In genomic region chr1:54406339-54407181, GRCh38 we compare ENCODE assay signal across 1 cellular context.
TF ChIP-seq lines count a peak whose summit lies in the region.

SSBP3 (minus strand) TSS chr1:54406394.

TF ChIP-seq in K562, 482 proteins besides CTCF, POLR2A, EP300 and RAD21 (continued from another document and continues in another):
- TF ChIP-seq RNF219 (CRISPR knock-in tag; IDR thresholded peaks at IDR 0.05) = no peak
- no peak for TF ChIP-seq SRSF3 (IDR thresholded peaks at IDR 0.05; ENCODE audit: insufficient read depth, low read length)
- TF ChIP-seq ARID1B (IDR thresholded peaks at IDR 0.05) = peak; percentile 43
- no peak for TF ChIP-seq EWSR1 (IDR thresholded peaks at IDR 0.05; ENCODE audit: borderline replicate concordance, low read depth, partially characterized antibody)
- TF ChIP-seq ZNF644 (tag; IDR thresholded peaks at IDR 0.05; ENCODE audit: low read depth) = no peak
- TF ChIP-seq, protein P1, sequence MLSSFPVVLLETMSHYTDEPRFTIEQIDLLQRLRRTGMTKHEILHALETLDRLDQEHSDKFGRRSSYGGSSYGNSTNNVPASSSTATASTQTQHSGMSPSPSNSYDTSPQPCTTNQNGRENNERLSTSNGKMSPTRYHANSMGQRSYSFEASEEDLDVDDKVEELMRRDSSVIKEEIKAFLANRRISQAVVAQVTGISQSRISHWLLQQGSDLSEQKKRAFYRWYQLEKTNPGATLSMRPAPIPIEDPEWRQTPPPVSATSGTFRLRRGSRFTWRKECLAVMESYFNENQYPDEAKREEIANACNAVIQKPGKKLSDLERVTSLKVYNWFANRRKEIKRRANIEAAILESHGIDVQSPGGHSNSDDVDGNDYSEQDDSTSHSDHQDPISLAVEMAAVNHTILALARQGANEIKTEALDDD (IDR thresholded peaks at IDR 0.05) = no peak
- TF ChIP-seq KAT7 (CRISPR knock-in tag; IDR thresholded peaks at IDR 0.05; ENCODE audit: borderline replicate concordance) = no peak
- no peak for TF ChIP-seq DLX4 (CRISPR knock-in tag; IDR thresholded peaks at IDR 0.05)
- no peak for TF ChIP-seq SREBF2 (CRISPR knock-in tag; IDR thresholded peaks at IDR 0.05)
- peak; percentile 51; the same call in 1 of the 2 replicates for TF ChIP-seq ZNF24 (IDR thresholded peaks at IDR 0.05)
- TF ChIP-seq BMI1 (IDR thresholded peaks at IDR 0.05; ENCODE audit: low read length) = no peak
- no peak for TF ChIP-seq TAF15 (IDR thresholded peaks at IDR 0.05; ENCODE audit: low read depth, low read length)
- no peak for TF ChIP-seq ZC3H4 (CRISPR knock-in tag; IDR thresholded peaks at IDR 0.05; ENCODE audit: borderline replicate concordance)
- TF ChIP-seq, protein P2, sequence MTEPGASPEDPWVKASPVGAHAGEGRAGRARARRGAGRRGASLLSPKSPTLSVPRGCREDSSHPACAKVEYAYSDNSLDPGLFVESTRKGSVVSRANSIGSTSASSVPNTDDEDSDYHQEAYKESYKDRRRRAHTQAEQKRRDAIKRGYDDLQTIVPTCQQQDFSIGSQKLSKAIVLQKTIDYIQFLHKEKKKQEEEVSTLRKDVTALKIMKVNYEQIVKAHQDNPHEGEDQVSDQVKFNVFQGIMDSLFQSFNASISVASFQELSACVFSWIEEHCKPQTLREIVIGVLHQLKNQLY (CRISPR knock-in tag; conservative IDR thresholded peaks at IDR 0.05) = no peak
- TF ChIP-seq ZNF507 (tag; conservative IDR thresholded peaks at IDR 0.05) = no peak
- TF ChIP-seq ZNF766 (CRISPR knock-in tag; conservative IDR thresholded peaks at IDR 0.05) = no peak
- no peak for TF ChIP-seq E4F1 (CRISPR knock-in tag; IDR thresholded peaks at IDR 0.05; ENCODE audit: borderline replicate concordance)
- TF ChIP-seq ZC3H8 (IDR thresholded peaks at IDR 0.05) = no peak
- no peak for TF ChIP-seq ELF2 (CRISPR knock-in tag; IDR thresholded peaks at IDR 0.05)
- TF ChIP-seq TSHZ1 (CRISPR knock-in tag; IDR thresholded peaks at IDR 0.05) = no peak
- TF ChIP-seq, protein P3, sequence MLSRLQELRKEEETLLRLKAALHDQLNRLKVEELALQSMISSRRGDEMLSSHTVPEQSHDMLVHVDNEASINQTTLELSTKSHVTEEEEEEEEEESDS (CRISPR knock-in tag; IDR thresholded peaks at IDR 0.05) = no peak
- TF ChIP-seq HMGN3 (IDR thresholded peaks at IDR 0.05; ENCODE audit: borderline replicate concordance, extremely low read depth, insufficient read length, low read depth, low read length) = peak; percentile 62
- no peak for TF ChIP-seq KLF10 (CRISPR knock-in tag; IDR thresholded peaks at IDR 0.05)
- TF ChIP-seq CCNT2 (IDR thresholded peaks at IDR 0.05; ENCODE audit: borderline replicate concordance, extremely low read depth, insufficient read length, low read depth, low read length) = peak; percentile 87
- TF ChIP-seq MTA2 (IDR thresholded peaks at IDR 0.05; ENCODE audit: low read depth) = 0 out of 2 replicates have a peak, but pooled peaks have one; percentile 23
- no peak for TF ChIP-seq ZKSCAN8 (CRISPR knock-in tag; IDR thresholded peaks at IDR 0.05)
- TF ChIP-seq RBM22 (IDR thresholded peaks at IDR 0.05; ENCODE audit: low read depth, low read length, poor library complexity, severe bottlenecking) = no peak
- no peak for TF ChIP-seq GTF2F1 (IDR thresholded peaks at IDR 0.05; ENCODE audit: low read depth, low read length)
- TF ChIP-seq ETV1 (tag; conservative IDR thresholded peaks at IDR 0.05; ENCODE audit: low read depth) = no peak
- TF ChIP-seq HDGF (IDR thresholded peaks at IDR 0.05) = no peak
- TF ChIP-seq SREBF1 (IDR thresholded peaks at IDR 0.05; ENCODE audit: borderline replicate concordance, low read depth, low read length) = no peak
- TF ChIP-seq ZBED1 (IDR thresholded peaks at IDR 0.05) = no peak
- TF ChIP-seq ZNF830 (CRISPR knock-in tag; IDR thresholded peaks at IDR 0.05) = 0 out of 2 replicates have a peak, but pooled peaks have one; percentile 65
- TF ChIP-seq, protein P4, sequence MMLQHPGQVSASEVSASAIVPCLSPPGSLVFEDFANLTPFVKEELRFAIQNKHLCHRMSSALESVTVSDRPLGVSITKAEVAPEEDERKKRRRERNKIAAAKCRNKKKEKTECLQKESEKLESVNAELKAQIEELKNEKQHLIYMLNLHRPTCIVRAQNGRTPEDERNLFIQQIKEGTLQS (IDR thresholded peaks at IDR 0.05) = no peak
- TF ChIP-seq, protein P4 (CRISPR knock-in tag; conservative IDR thresholded peaks at IDR 0.05) = no peak
- 0 out of 2 replicates have a peak, but pooled peaks have one; percentile 70 for TF ChIP-seq HIVEP1 (CRISPR knock-in tag; IDR thresholded peaks at IDR 0.05)
- no peak for TF ChIP-seq FOXJ2 (tag; IDR thresholded peaks at IDR 0.05)
- peak; percentile 85 for TF ChIP-seq ZBTB17 (CRISPR knock-in tag; IDR thresholded peaks at IDR 0.05)
- no peak for TF ChIP-seq TAF7 (tag; IDR thresholded peaks at IDR 0.05)
- no peak for TF ChIP-seq C11orf30 (IDR thresholded peaks at IDR 0.05; ENCODE audit: low read depth)
- peak; percentile 36 for TF ChIP-seq HNRNPLL (IDR thresholded peaks at IDR 0.05; ENCODE audit: low read depth, low read length, poor library complexity, severe bottlenecking)
- no peak for TF ChIP-seq DIDO1 (tag; IDR thresholded peaks at IDR 0.05; ENCODE audit: low read depth)
- no peak for TF ChIP-seq ZNF512 (tag; IDR thresholded peaks at IDR 0.05)
- no peak for TF ChIP-seq ZNF699 (CRISPR knock-in tag; IDR thresholded peaks at IDR 0.05; ENCODE audit: insufficient replicate concordance)
- TF ChIP-seq HLTF (IDR thresholded peaks at IDR 0.05) = no peak
- TF ChIP-seq, protein P5, sequence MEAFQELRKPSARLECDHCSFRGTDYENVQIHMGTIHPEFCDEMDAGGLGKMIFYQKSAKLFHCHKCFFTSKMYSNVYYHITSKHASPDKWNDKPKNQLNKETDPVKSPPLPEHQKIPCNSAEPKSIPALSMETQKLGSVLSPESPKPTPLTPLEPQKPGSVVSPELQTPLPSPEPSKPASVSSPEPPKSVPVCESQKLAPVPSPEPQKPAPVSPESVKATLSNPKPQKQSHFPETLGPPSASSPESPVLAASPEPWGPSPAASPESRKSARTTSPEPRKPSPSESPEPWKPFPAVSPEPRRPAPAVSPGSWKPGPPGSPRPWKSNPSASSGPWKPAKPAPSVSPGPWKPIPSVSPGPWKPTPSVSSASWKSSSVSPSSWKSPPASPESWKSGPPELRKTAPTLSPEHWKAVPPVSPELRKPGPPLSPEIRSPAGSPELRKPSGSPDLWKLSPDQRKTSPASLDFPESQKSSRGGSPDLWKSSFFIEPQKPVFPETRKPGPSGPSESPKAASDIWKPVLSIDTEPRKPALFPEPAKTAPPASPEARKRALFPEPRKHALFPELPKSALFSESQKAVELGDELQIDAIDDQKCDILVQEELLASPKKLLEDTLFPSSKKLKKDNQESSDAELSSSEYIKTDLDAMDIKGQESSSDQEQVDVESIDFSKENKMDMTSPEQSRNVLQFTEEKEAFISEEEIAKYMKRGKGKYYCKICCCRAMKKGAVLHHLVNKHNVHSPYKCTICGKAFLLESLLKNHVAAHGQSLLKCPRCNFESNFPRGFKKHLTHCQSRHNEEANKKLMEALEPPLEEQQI (IDR thresholded peaks at IDR 0.05) = no peak
- no peak for TF ChIP-seq FOXJ3 (CRISPR knock-in tag; IDR thresholded peaks at IDR 0.05)
- TF ChIP-seq NFE2 (IDR thresholded peaks at IDR 0.05; ENCODE audit: low read depth) = no peak
- TF ChIP-seq ZNF57 (CRISPR knock-in tag; IDR thresholded peaks at IDR 0.05) = no peak
- no peak for TF ChIP-seq ZNF23 (CRISPR knock-in tag; IDR thresholded peaks at IDR 0.05)
- TF ChIP-seq GTF2E2 (tag; IDR thresholded peaks at IDR 0.05) = peak; percentile 53; the same call in 1 of the 2 replicates
- TF ChIP-seq, protein P6, sequence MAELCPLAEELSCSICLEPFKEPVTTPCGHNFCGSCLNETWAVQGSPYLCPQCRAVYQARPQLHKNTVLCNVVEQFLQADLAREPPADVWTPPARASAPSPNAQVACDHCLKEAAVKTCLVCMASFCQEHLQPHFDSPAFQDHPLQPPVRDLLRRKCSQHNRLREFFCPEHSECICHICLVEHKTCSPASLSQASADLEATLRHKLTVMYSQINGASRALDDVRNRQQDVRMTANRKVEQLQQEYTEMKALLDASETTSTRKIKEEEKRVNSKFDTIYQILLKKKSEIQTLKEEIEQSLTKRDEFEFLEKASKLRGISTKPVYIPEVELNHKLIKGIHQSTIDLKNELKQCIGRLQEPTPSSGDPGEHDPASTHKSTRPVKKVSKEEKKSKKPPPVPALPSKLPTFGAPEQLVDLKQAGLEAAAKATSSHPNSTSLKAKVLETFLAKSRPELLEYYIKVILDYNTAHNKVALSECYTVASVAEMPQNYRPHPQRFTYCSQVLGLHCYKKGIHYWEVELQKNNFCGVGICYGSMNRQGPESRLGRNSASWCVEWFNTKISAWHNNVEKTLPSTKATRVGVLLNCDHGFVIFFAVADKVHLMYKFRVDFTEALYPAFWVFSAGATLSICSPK (IDR thresholded peaks at IDR 0.05; ENCODE audit: borderline replicate concordance) = no peak
- no peak for TF ChIP-seq THRAP3 (IDR thresholded peaks at IDR 0.05; ENCODE audit: borderline replicate concordance)
- no peak for TF ChIP-seq GABPB1 (CRISPR knock-in tag; IDR thresholded peaks at IDR 0.05)
- peak; percentile 65 for TF ChIP-seq SUPT5H (IDR thresholded peaks at IDR 0.05)
- no peak for TF ChIP-seq POLR3G (IDR thresholded peaks at IDR 0.05; ENCODE audit: extremely low read depth, insufficient read length, insufficient replicate concordance)
